ENCODE assay signal across 9 cellular contexts in the genomic region with DNA sequence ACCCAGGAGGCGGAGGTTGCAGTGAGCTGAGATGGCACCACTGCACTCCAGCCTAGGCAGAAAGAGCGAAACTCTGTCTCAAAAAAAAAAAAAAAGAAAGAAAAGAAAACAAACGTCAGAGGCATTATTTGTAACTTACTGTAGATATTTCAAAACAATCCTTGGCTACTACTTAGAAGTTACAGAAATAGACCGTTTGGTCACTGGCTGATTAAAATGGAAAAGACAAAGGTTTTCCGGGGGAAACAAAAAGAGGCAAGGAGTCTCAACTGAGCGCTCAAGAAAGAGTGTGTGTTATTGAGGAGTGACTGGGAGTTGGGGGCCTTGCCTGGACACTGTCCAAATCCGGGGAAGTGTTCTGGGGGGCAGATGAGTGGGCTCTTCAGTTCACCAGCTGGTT. TPM values are rescaled to one million over a fixed set of nuclear protein-coding genes. Genes with fewer than 3 reads are reported as not detected.
DNase-seq lines count a peak whose midpoint lies in the region; ATAC-seq and TF ChIP-seq lines count a peak whose summit lies in the region.
"Had no signal": no experiment of that assay in that cellular context is flagged by ENCODE, and none has a peak within 500 bp of the region (broad histone marks: within the 10 kb centered on the region; RNA-seq: fewer than 3 reads in every experiment).

No MANE protein-coding gene starts in this region.

- H3K4me1 ChIP-seq in Panc1 (ENCODE audit: control insufficient read depth, insufficient read depth, low read length): peaks cover 27% of the 10 kb centered on the region
- peaks cover 8% of the 10 kb centered on the region for H3K4me1 ChIP-seq in colonic mucosa
- H3K4me1 ChIP-seq in lung (ENCODE audit: control insufficient read depth in 2 of 2, insufficient read depth in 2 of 2, low read length in 2 of 2): peaks cover 7 to 15% of the 10 kb centered on the region in 2 donors
- peaks cover 29 to 45% of the 10 kb centered on the region in 2 donors for H3K4me1 ChIP-seq in thoracic aorta (ENCODE audit: control insufficient read depth in 1 of 2, low read depth in 2 of 2)

- peak overlapping the region; percentile 55 to 72 for H3K9ac ChIP-seq in colonic mucosa (ENCODE audit: low read depth in 2 of 2, low read length in 2 of 2)

- H3K4me3 ChIP-seq in Panc1 (ENCODE audit: low read depth in 2 of 2, low read length in 2 of 2) (no peak overlapping the region), colonic mucosa (no peak overlapping the region), lung (no peak overlapping the region), thoracic aorta (no peak overlapping the region), H7 (ENCODE audit: insufficient read depth, low read depth, low read length) (no peak overlapping the region)

- ATAC-seq in Panc1: no peak
- no peak for ATAC-seq in lung (ENCODE audit: insufficient read depth, low FRiP score)
- peak; percentile 27 for ATAC-seq in thoracic aorta (ENCODE audit: insufficient number of reproducible peaks, low FRiP score, low read depth)
- no peak for ATAC-seq in effector memory CD8-positive, alpha-beta T cell (replicated peaks)
- no peak for ATAC-seq in HG03135 (IDR thresholded peaks at IDR 0.05; ENCODE audit: unreplicated experiment)

- 45 to 66% methylated on average over 7 of the region's 7 CpGs for WGBS in lung, 2 donors

- TF ChIP-seq CTCF in Panc1 (IDR thresholded peaks at IDR 0.05) (no peak), colonic mucosa (IDR thresholded peaks at IDR 0.05) (no peak), lung (IDR thresholded peaks at IDR 0.05; ENCODE audit: control extremely low read depth, extremely low read depth) (no peak), thoracic aorta (IDR thresholded peaks at IDR 0.05) (no peak)

- POLR2A ChIA-PET in Panc1 (lab: Charles Lee): no interaction called here

- H3K9me3 Mint-ChIP-seq in effector memory CD8-positive, alpha-beta T cell: no peaks in the 10 kb centered on the region

- no peak overlapping the region for H3K4me3 Mint-ChIP-seq in effector memory CD8-positive, alpha-beta T cell

- intact Hi-C loops in Panc1 (cut with micrococcal nuclease; ENCODE audit: unreplicated experiment) (no loop called here), colonic mucosa (cut with DNase I) (no loop called here)

- H3K4me1 Mint-ChIP-seq in effector memory CD8-positive, alpha-beta T cell (ENCODE audit: low read depth in 2 of 2): peaks cover 7 to 9% of the 10 kb centered on the region in 2 donors

- H3K9me3 ChIP-seq in Panc1 (ENCODE audit: control insufficient read depth, insufficient read depth, low read depth, low read length) (no peaks in the 10 kb centered on the region), colonic mucosa (no peaks in the 10 kb centered on the region), lung (ENCODE audit: control insufficient read depth in 2 of 2, insufficient read depth in 1 of 2, low read length in 1 of 2) (no peaks in the 10 kb centered on the region), thoracic aorta (no peaks in the 10 kb centered on the region)

- no peaks in the 10 kb centered on the region for H3K27me3 ChIP-seq in Panc1 (ENCODE audit: control insufficient read depth, insufficient read depth, low read length)
- no peaks in the 10 kb centered on the region for H3K27me3 ChIP-seq in colonic mucosa
- no peaks in the 10 kb centered on the region for H3K27me3 ChIP-seq in lung (ENCODE audit: control insufficient read depth, insufficient read depth)
- H3K27me3 ChIP-seq in thoracic aorta (replicated peaks; ENCODE audit: insufficient read depth): no peaks in the 10 kb centered on the region
- no peaks in the 10 kb centered on the region for H3K27me3 ChIP-seq in H7 (ENCODE audit: control insufficient read depth, insufficient read depth, low read length)

- CTCF ChIA-PET in Panc1 (lab: Charles Lee): interaction anchor here (0.6 to 1.7 kb wide), 3 partner anchors 15 to 49 kb away, joined by 3 to 11 read pairs (median 3); no protein-coding TSS in a partner anchor

- DNase-seq in Panc1 (ENCODE audit: low read depth, low spot score) (no peak), colonic mucosa (no peak), lung (ENCODE audit: low spot score) (no peak), thoracic aorta (ENCODE audit: low spot score) (no peak), H7 (no peak)
- DNase-seq in effector memory CD8-positive, alpha-beta T cell: no peak
- DNase-seq: NCI-H1092 had no signal

- no peaks in the 10 kb centered on the region for H3K36me3 Mint-ChIP-seq in effector memory CD8-positive, alpha-beta T cell (ENCODE audit: insufficient read depth)

- in situ Hi-C loops in Panc1 (cut with HindIII; ENCODE audit: low pct_unique_long_range_greater_than_20kb, low sequenced_read_pairs): no loop called here

- peak overlapping the region; percentile 76 for H3K27ac ChIP-seq in Panc1 (ENCODE audit: low read length)
- H3K27ac ChIP-seq in colonic mucosa: peak overlapping the region; percentile 97
- peak overlapping the region; percentile 82 to 93 for H3K27ac ChIP-seq in lung (ENCODE audit: low read depth in 1 of 2, low read length in 1 of 2)
- peak overlapping the region; percentile 89 to 90 for H3K27ac ChIP-seq in thoracic aorta

- no peak overlapping the region for H3K27ac Mint-ChIP-seq in effector memory CD8-positive, alpha-beta T cell

- no TSS peak for BruUV-seq in Panc1 (replicated peaks; lab: Mats Ljungman, UMichigan)

- H3K27me3 Mint-ChIP-seq in effector memory CD8-positive, alpha-beta T cell: peaks cover 0 to 7% of the 10 kb centered on the region in 2 donors

- H3K36me3 ChIP-seq in Panc1 (ENCODE audit: control insufficient read depth, insufficient read depth, low read length) (no peaks in the 10 kb centered on the region), colonic mucosa (no peaks in the 10 kb centered on the region), lung (ENCODE audit: control insufficient read depth in 2 of 2, insufficient read depth in 2 of 2, low read length in 2 of 2) (no peaks in the 10 kb centered on the region), thoracic aorta (no peaks in the 10 kb centered on the region), H7 (replicated peaks; ENCODE audit: control insufficient read depth, insufficient read depth, low read length) (no peaks in the 10 kb centered on the region)

RNA-seq across cellular contexts. Expression of gene TEX44, which starts 47.6 kb away (rescaled TPM):
- total RNA-seq in Panc1 (2021; ENCODE audit: unreplicated experiment) (not detected), colonic mucosa (not detected), lung (not detected), thoracic aorta (not detected)
- polyA plus RNA-seq in Panc1 (2012; ENCODE audit: insufficient read length): not detected
- not detected for polyA plus RNA-seq in lung
- not detected in 2 replicates for total RNA-seq in H7 (2014; rRNA removed; shearing (Covaris generic))
- total RNA-seq: mesenteric fat pad had no signal
